ENCODE assay signal across 12 cellular contexts in the genomic region with DNA sequence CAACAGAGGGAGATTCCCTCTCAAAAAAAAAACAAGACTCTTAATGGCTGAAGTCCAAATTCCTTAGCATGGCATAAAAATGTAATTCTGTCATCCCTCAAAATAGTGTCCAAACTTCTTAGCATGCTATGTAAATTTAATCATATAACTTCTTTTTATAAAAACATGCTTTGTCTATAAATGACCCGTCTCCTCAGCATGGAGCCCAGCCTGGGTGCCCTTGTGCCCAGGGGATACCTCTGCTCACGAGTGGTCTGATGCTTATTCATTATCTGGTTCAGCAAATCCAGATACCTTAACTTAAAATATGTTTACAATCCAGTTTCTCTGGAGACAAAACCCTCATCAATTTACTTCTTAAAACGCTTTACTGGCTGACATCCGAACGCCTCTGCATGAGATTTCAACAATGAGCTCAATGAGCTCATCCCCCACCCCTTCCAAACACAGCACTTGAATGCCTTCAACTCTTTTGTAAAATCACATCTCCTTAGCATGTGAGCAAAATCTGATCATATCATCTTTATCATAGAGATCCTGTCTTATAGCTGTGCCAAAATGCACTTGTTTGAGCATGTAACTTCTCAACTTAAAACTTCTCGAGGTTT. TPM values are rescaled to one million over a fixed set of nuclear protein-coding genes. Genes with fewer than 3 reads are reported as not detected.
"Had no signal": no experiment of that assay in that cellular context is flagged by ENCODE, and none has a peak within 500 bp of the region (broad histone marks: within the 10 kb centered on the region; RNA-seq: fewer than 3 reads in every experiment).

No MANE protein-coding gene starts in this region.

- H3K27ac Mint-ChIP-seq: activated naive CD8-positive, alpha-beta T cell; activated T-cell treated with anti-CD3 and anti-CD28 coated beads, Interleukin-2, amount 50 U/mL, for 24 hours; nephron progenitor cell had no signal

- H3K4me1 ChIP-seq: foreskin keratinocyte, parathyroid adenoma, vagina had no signal

- H3K36me3 Mint-ChIP-seq: activated naive CD8-positive, alpha-beta T cell had no signal

- H3K4me3 ChIP-seq: esophagus muscularis mucosa, skin epidermis, vagina had no signal

- H3K27me3 ChIP-seq: vagina had no signal

- DNase-seq: activated effector memory CD4-positive, alpha-beta T cell treated with anti-CD3 and anti-CD28 coated beads, Interleukin-2, amount 50 U/mL, for 16 hours; activated T-cell treated with anti-CD3 and anti-CD28 coated beads, Interleukin-2, amount 50 U/mL, for 24 hours; anterior cingulate cortex; foreskin keratinocyte; nephron progenitor cell; retina had no signal

- H3K36me3 ChIP-seq: esophagus muscularis mucosa, vagina had no signal

- H3K9ac ChIP-seq: parathyroid adenoma had no signal

- H3K9me3 Mint-ChIP-seq: activated T-cell treated with anti-CD3 and anti-CD28 coated beads, Interleukin-2, amount 50 U/mL, for 24 hours had no signal

- H3K9me3 ChIP-seq: esophagus muscularis mucosa, vagina had no signal

- H3K27ac ChIP-seq: esophagus muscularis mucosa, foreskin keratinocyte, parathyroid adenoma, skin epidermis, vagina had no signal

- H3K4me3 Mint-ChIP-seq: activated naive CD8-positive, alpha-beta T cell; activated T-cell treated with anti-CD3 and anti-CD28 coated beads, Interleukin-2, amount 50 U/mL, for 24 hours; nephron progenitor cell had no signal

- ATAC-seq: foreskin keratinocyte had no signal

RNA-seq across cellular contexts. Expression of a gene that starts 15.7 kb away (rescaled TPM):
- total RNA-seq: esophagus muscularis mucosa; foreskin keratinocyte; T-helper 2 cell treated with Interferon-gamma antibody and Interleukin-4, amounts not matched to agents 100 ng/mL and 5 ng/mL, for 36 hours; vagina had no signal
- polyA plus RNA-seq: foreskin keratinocyte had no signal
